4 cellular contexts compared by ENCODE assay signal in the genomic region with DNA sequence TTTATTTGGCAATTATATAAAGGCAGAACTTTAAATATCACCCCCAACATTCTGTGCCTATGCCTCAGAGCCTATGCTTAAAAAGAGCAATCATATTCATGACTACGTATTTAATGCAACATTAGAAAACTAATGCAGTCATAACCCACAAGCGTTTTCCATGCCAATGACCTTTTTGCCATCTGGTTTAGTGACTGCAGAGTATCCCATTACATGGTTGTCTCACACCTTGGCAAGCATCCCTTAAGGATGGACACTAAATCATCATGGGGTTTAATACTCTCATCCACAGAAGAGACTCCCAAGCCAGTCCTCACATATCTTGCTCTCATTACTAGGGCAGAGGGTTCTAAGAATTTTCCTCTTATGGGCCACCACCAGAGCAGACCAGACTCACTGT.
A peak's percentile ranks its signal among the peaks of the same experiment; 100 is the strongest.
DNase-seq lines count a peak whose midpoint lies in the region; ATAC-seq and TF ChIP-seq lines count a peak whose summit lies in the region.
"Not testable (repeated sequence)": the region's sequence is repeated elsewhere in the genome, so short reads cannot be mapped to it uniquely, and the experiment has no call there.

No MANE protein-coding gene starts in this region.

- WGBS in psoas muscle, 3 donors: 0 to 73% (median 22%) methylated on average over 1 of the region's 2 CpGs

- ATAC-seq in activated naive CD8-positive, alpha-beta T cell treated with anti-CD3 and anti-CD28 coated beads, Interleukin-2, amount 50 U/mL, for 24 hours: peak; percentile 54
- ATAC-seq in psoas muscle: peak; percentile 97 to 99 (median 98)
- ATAC-seq in gastrocnemius medialis: peak; percentile 98 to 100

- not testable (repeated sequence) for H3K4me3 ChIP-seq in fibroblast of mammary gland (ENCODE audit: control insufficient read depth, low read depth, low read length); psoas muscle; gastrocnemius medialis

- TF ChIP-seq POLR2A in gastrocnemius medialis (IDR thresholded peaks at IDR 0.05): not testable (repeated sequence)

- H3K27ac ChIP-seq in psoas muscle, gastrocnemius medialis: not testable (repeated sequence)

- not testable (repeated sequence) for H3K9me3 Mint-ChIP-seq in activated naive CD8-positive, alpha-beta T cell treated with anti-CD3 and anti-CD28 coated beads, Interleukin-2, amount 50 U/mL, for 24 hours

- H3K27me3 Mint-ChIP-seq in activated naive CD8-positive, alpha-beta T cell treated with anti-CD3 and anti-CD28 coated beads, Interleukin-2, amount 50 U/mL, for 24 hours: not testable (repeated sequence)

- not testable (repeated sequence) for H3K4me1 ChIP-seq in psoas muscle, gastrocnemius medialis

- H3K27me3 ChIP-seq in psoas muscle (ENCODE audit: insufficient read depth in 3 of 3, low read length in 2 of 3); gastrocnemius medialis: not testable (repeated sequence)

- DNase-seq in activated naive CD8-positive, alpha-beta T cell treated with anti-CD3 and anti-CD28 coated beads, Interleukin-2, amount 50 U/mL, for 24 hours; psoas muscle; gastrocnemius medialis: not testable (repeated sequence)
- peak; percentile 29 for DNase-seq in fibroblast of mammary gland (ENCODE audit: low read depth)

- H3K4me1 Mint-ChIP-seq in activated naive CD8-positive, alpha-beta T cell treated with anti-CD3 and anti-CD28 coated beads, Interleukin-2, amount 50 U/mL, for 24 hours: not testable (repeated sequence)

- TF ChIP-seq CTCF in fibroblast of mammary gland (conservative IDR thresholded peaks at IDR 0.05; ENCODE audit: control insufficient read depth, insufficient read depth, low read depth, low read length); psoas muscle (IDR thresholded peaks at IDR 0.05); gastrocnemius medialis (IDR thresholded peaks at IDR 0.05 in 4 of 5, conservative IDR thresholded peaks at IDR 0.05 in 1 of 5): not testable (repeated sequence)

- not testable (repeated sequence) for H3K27ac Mint-ChIP-seq in activated naive CD8-positive, alpha-beta T cell treated with anti-CD3 and anti-CD28 coated beads, Interleukin-2, amount 50 U/mL, for 24 hours

- in situ Hi-C loops in gastrocnemius medialis (cut with MboI; ENCODE audit: low sequenced_read_pairs in 4 of 4): not testable (repeated sequence)

- H3K9me3 ChIP-seq in psoas muscle, gastrocnemius medialis: not testable (repeated sequence)

- not testable (repeated sequence) for H3K36me3 Mint-ChIP-seq in activated naive CD8-positive, alpha-beta T cell treated with anti-CD3 and anti-CD28 coated beads, Interleukin-2, amount 50 U/mL, for 24 hours (ENCODE audit: low read depth)

- H3K36me3 ChIP-seq in psoas muscle (ENCODE audit: insufficient read depth in 1 of 2, low read depth in 1 of 2); gastrocnemius medialis: not testable (repeated sequence)

- not testable (repeated sequence) for H3K4me3 Mint-ChIP-seq in activated naive CD8-positive, alpha-beta T cell treated with anti-CD3 and anti-CD28 coated beads, Interleukin-2, amount 50 U/mL, for 24 hours

- intact Hi-C loops in psoas muscle (cut with DNase I); gastrocnemius medialis (cut with DNase I; ENCODE audit: low total_unique reads): not testable (repeated sequence)
